ENCODE assay signal across 24 cellular contexts in genomic region chr16:60646631-60647030, GRCh38.
DNase-seq lines count a peak whose midpoint lies in the region; ATAC-seq and TF ChIP-seq lines count a peak whose summit lies in the region.
"Had no signal": no experiment of that assay in that cellular context is flagged by ENCODE, and none has a peak within 500 bp of the region (broad histone marks: within the 10 kb centered on the region; RNA-seq: fewer than 3 reads in every experiment).

No MANE protein-coding gene starts in this region.

- H3K4me3 ChIP-seq in RWPE2 (ENCODE audit: severe bottlenecking) (no peak overlapping the region), esophagus squamous epithelium (no peak overlapping the region)
- H3K4me3 ChIP-seq: BLaER1, GM12878 had no signal

- no peaks in the 10 kb centered on the region for H3K36me3 ChIP-seq in RWPE2 (ENCODE audit: low read depth)
- H3K36me3 ChIP-seq in esophagus squamous epithelium: no peaks in the 10 kb centered on the region
- H3K36me3 ChIP-seq: BE2C, BLaER1 had no signal

- ATAC-seq in RWPE2 (ENCODE audit: low read depth) (peak; percentile 72), foreskin keratinocyte (peak; percentile 35)
- ATAC-seq: GM12878 had no signal

- no peak for TF ChIP-seq POLR2A in esophagus squamous epithelium (IDR thresholded peaks at IDR 0.05)

- intact Hi-C loops in esophagus squamous epithelium (cut with DNase I): no loop called here

- H3K9me3 ChIP-seq in RWPE2 (ENCODE audit: severe bottlenecking) (no peaks in the 10 kb centered on the region), esophagus squamous epithelium (no peaks in the 10 kb centered on the region)
- H3K9me3 ChIP-seq: BE2C, BLaER1 had no signal

- DNase-seq in HT1080 (ENCODE audit: low read depth): peak; percentile 32
- no peak for DNase-seq in RWPE2 (ENCODE audit: low spot score)
- peak in 1 of 2 donors; percentile 70 for DNase-seq in foreskin keratinocyte
- DNase-seq in kidney tubule cell (ENCODE audit: low spot score): peak; percentile 1
- no peak for DNase-seq in NAMALWA (ENCODE audit: low spot score)
- no peak for DNase-seq in esophagus squamous epithelium (lab: John Stamatoyannopoulos, UW)
- no peak for DNase-seq in activated effector memory CD4-positive, alpha-beta T cell treated with Interleukin-2 at 50 U/mL for 16 hours
- DNase-seq: 8988T; ACHN; BE2C; C1 segment of cervical spinal cord; CD4-positive, alpha-beta memory T cell; CD4-positive, CD25-positive, alpha-beta regulatory T cell; CD8-positive, alpha-beta memory T cell; COR-L47; DMS 273 treated with DMSO at 0.1 percent for 48 hours; DMS153; DMS53; DMS79; DND-41; EL; GDM1 had no signal

- no peaks in the 10 kb centered on the region for H3K27me3 ChIP-seq in RWPE2 (ENCODE audit: insufficient read depth, poor library complexity, severe bottlenecking)
- no peaks in the 10 kb centered on the region for H3K27me3 ChIP-seq in foreskin keratinocyte
- H3K27me3 ChIP-seq in esophagus squamous epithelium: no peaks in the 10 kb centered on the region
- H3K27me3 ChIP-seq: BE2C, BLaER1 had no signal

- TF ChIP-seq CTCF in RWPE2 (IDR thresholded peaks at IDR 0.05; ENCODE audit: poor library complexity, severe bottlenecking) (no peak), foreskin keratinocyte (conservative IDR thresholded peaks at IDR 0.05) (no peak), esophagus squamous epithelium (IDR thresholded peaks at IDR 0.05) (no peak)

- H3K27ac ChIP-seq in RWPE2 (ENCODE audit: poor library complexity, severe bottlenecking) (peak overlapping the region; percentile 81), foreskin keratinocyte (no peak overlapping the region), esophagus squamous epithelium (no peak overlapping the region)
- H3K27ac ChIP-seq: BLaER1 had no signal

- 69 to 77% methylated on average over 4 of the region's 4 CpGs for WGBS in esophagus squamous epithelium, 2 donors

- peaks cover 50% of the 10 kb centered on the region for H3K4me1 ChIP-seq in RWPE2 (ENCODE audit: insufficient read depth, poor library complexity, severe bottlenecking)
- peaks cover 23% of the 10 kb centered on the region for H3K4me1 ChIP-seq in foreskin keratinocyte
- no peaks in the 10 kb centered on the region for H3K4me1 ChIP-seq in esophagus squamous epithelium
- H3K4me1 ChIP-seq: BE2C, BLaER1 had no signal

Comparison
In these comparisons a context has a peak if more than half of its experiments do, and no peak if none do; other contexts are left out.
1. DNase-seq: peak in HT1080 (single experiment) and kidney tubule cell (single experiment); none in RWPE2 (single experiment), NAMALWA (single experiment), esophagus squamous epithelium (single experiment) and activated effector memory CD4-positive, alpha-beta T cell treated with Interleukin-2 at 50 U/mL for 16 hours (single experiment).